ENCODE assay signal across 21 cellular contexts in genomic region chr2:65678779-65679394, GRCh38.
A peak's percentile ranks its signal among the peaks of the same experiment; 100 is the strongest.
DNase-seq lines count a peak whose midpoint lies in the region; ATAC-seq, FAIRE-seq and TF ChIP-seq lines count a peak whose summit lies in the region.
"Had no signal": no experiment of that assay in that cellular context is flagged by ENCODE, and none has a peak within 500 bp of the region (broad histone marks: within the 10 kb centered on the region; RNA-seq: fewer than 3 reads in every experiment).

No MANE protein-coding gene starts in this region.

- H2BK5ac ChIP-seq in H1 (ENCODE audit: low read depth, low read length), result no peak overlapping the region
- H2BK5ac ChIP-seq in trophoblast cell (ENCODE audit: low read depth, low read length, poor library complexity), result no peak overlapping the region

- H3K27ac ChIP-seq in H1 (ENCODE audit: low read depth, low read length), result no peak overlapping the region
- H3K27ac ChIP-seq in trophoblast cell (ENCODE audit: low read depth, low read length), result no peak overlapping the region
- H3K27ac ChIP-seq in right cardiac atrium (ENCODE audit: low read length), result no peak overlapping the region
- H3K27ac ChIP-seq: GM23248, SJCRH30 had no signal

- TF ChIP-seq POLR2A in H1 (IDR thresholded peaks at IDR 0.05; ENCODE audit: control extremely low read depth in 1 of 2, low read depth in 2 of 2, low read length in 2 of 2), result no peak

- H3K79me1 ChIP-seq in H1 (ENCODE audit: low read depth, low read length) (no peaks in the 10 kb centered on the region), trophoblast cell (ENCODE audit: low read length) (no peaks in the 10 kb centered on the region)

- H3K14ac ChIP-seq in H1 (ENCODE audit: insufficient read length), result no peak overlapping the region
- no peak overlapping the region for H3K14ac ChIP-seq in trophoblast cell (ENCODE audit: low read length)

- no peak overlapping the region for H3K23ac ChIP-seq in H1 (ENCODE audit: insufficient read length)
- H3K23ac ChIP-seq in trophoblast cell (ENCODE audit: low read length), result peak overlapping the region; percentile 77

- CTCF ChIA-PET in HEK293T (lab: Yijun Ruan, JAX), result interaction anchor here (0.6 kb wide), 1 partner anchor 12 kb away, joined by 3 read pairs; no protein-coding TSS in a partner anchor
- CTCF ChIA-PET in H1 (lab: Charles Lee; ENCODE audit: partially characterized antibody), result no interaction called here

- no peak for FAIRE-seq in H1 (lab: Jason Lieb, UNC)

- no peak for ATAC-seq in GM21526 (IDR thresholded peaks at IDR 0.05; ENCODE audit: low FRiP score, unreplicated experiment)
- ATAC-seq in right cardiac atrium, result no peak
- no peak for ATAC-seq in Right ventricle myocardium superior (ENCODE audit: poor library complexity)
- ATAC-seq: CD8-positive, alpha-beta T cell; Panc1 had no signal

- H3K18ac ChIP-seq in H1 (ENCODE audit: extremely low read depth, low read length) (no peak overlapping the region), trophoblast cell (ENCODE audit: low read length) (no peak overlapping the region)

- no peak overlapping the region for H4K5ac ChIP-seq in H1 (ENCODE audit: insufficient read length, low read depth, low read length)

- TF ChIP-seq RAD21 in H1 (IDR thresholded peaks at IDR 0.05 in 1 of 2, conservative IDR thresholded peaks at IDR 0.05 in 1 of 2; ENCODE audit: low read depth in 2 of 2, low read length in 2 of 2), result no peak

- intact Hi-C loops in right cardiac atrium (cut with DNase I), result no loop called here
- intact Hi-C loops in Right ventricle myocardium superior (cut with DNase I), result no loop called here

- 84% methylated on average over 5 of the region's 5 CpGs; no CpG with 5 or more reads in 1 of the 2 experiments for WGBS in H1 (ENCODE audit: extremely low coverage in 1 of 2, insufficient coverage in 1 of 2, insufficient read length in 1 of 2, insufficient replicate concordance in 2 of 2, low coverage in 1 of 2, low lambda C conversion rate in 2 of 2, missing lambda C conversion rate in 1 of 2), 2 experiments
- no CpG with 5 or more reads among the region's 5 CpGs for WGBS in trophoblast cell (ENCODE audit: extremely low coverage, insufficient coverage, insufficient read length)
- WGBS in right cardiac atrium, result 78% methylated on average over 5 of the region's 5 CpGs

- H3K79me2 ChIP-seq in H1 (ENCODE audit: control insufficient read depth in 1 of 2, insufficient read depth in 2 of 2, low read length in 2 of 2), result no peaks in the 10 kb centered on the region
- peaks cover 1% of the 10 kb centered on the region for H3K79me2 ChIP-seq in trophoblast cell (ENCODE audit: control insufficient read depth, insufficient read depth, low read length, poor library complexity)

- in situ Hi-C loops in SK-MEL-5 (cut with HindIII; ENCODE audit: low pct_unique_long_range_greater_than_20kb, low sequenced_read_pairs) (no loop called here), ACHN (cut with HindIII; ENCODE audit: low pct_ligation_motif_present, low pct_unique_long_range_greater_than_20kb, low sequenced_read_pairs) (no loop called here)

- H3K23me2 ChIP-seq in H1 (ENCODE audit: low read depth, low read length), result no peaks in the 10 kb centered on the region; the same call in 1 of the 2 replicates

- no peak overlapping the region for H2BK120ac ChIP-seq in H1 (replicated peaks; ENCODE audit: low read depth, low read length)
- H2BK120ac ChIP-seq in trophoblast cell (ENCODE audit: insufficient read depth, low read length, poor library complexity), result no peak overlapping the region

- no peak for TF ChIP-seq EP300 in H1 (IDR thresholded peaks at IDR 0.05; ENCODE audit: borderline replicate concordance in 1 of 2, low read depth in 2 of 2, low read length in 2 of 2)

- H3K4me2 ChIP-seq in H1 (ENCODE audit: insufficient read depth in 1 of 2, low read depth in 2 of 2, low read length in 2 of 2) (no peak overlapping the region), trophoblast cell (ENCODE audit: low read length) (no peak overlapping the region)

- 0 out of 2 replicates have a peak overlapping the region, but pooled peaks have one; percentile 23 for H2BK15ac ChIP-seq in H1 (ENCODE audit: low read length)

- peaks cover 0 to 2% of the 10 kb centered on the region in 2 experiments; a peak in 1 of 4 replicates for H3K9me3 ChIP-seq in H1 (ENCODE audit: insufficient read depth in 2 of 2, low read depth in 1 of 2, low read length in 1 of 2)
- peaks cover 2% of the 10 kb centered on the region for H3K9me3 ChIP-seq in trophoblast cell (ENCODE audit: insufficient read depth, low read depth, low read length)
- peaks cover 3% of the 10 kb centered on the region for H3K9me3 ChIP-seq in right cardiac atrium (ENCODE audit: control insufficient read depth, low read length)

- TF ChIP-seq CTCF in H1 (IDR thresholded peaks at IDR 0.05; ENCODE audit: control extremely low read depth in 1 of 3, insufficient read depth in 1 of 3, low read depth in 1 of 3, low read length in 3 of 3), result no peak

- no peaks in the 10 kb centered on the region for H3K4me1 ChIP-seq in H1 (replicated peaks in 1 of 4; ENCODE audit: control insufficient read depth in 3 of 4, insufficient read depth in 4 of 4, low read length in 3 of 4)
- no peaks in the 10 kb centered on the region for H3K4me1 ChIP-seq in trophoblast cell (ENCODE audit: control insufficient read depth in 1 of 2, insufficient read depth in 2 of 2, low read length in 2 of 2)
- no peaks in the 10 kb centered on the region for H3K4me1 ChIP-seq in right cardiac atrium (ENCODE audit: control insufficient read depth, insufficient read depth, low read length)
- H3K4me1 ChIP-seq: SJCRH30 had no signal

- DNase-seq in HEK293T (ENCODE audit: extremely low spot score) (no peak), SK-MEL-5 (ENCODE audit: low read depth, low spot score) (peak; percentile 10), H1 (ENCODE audit: low read depth in 1 of 2, low spot score in 2 of 2) (no peak), trophoblast cell (peak in 1 of 2 donors; percentile 11), right cardiac atrium (no peak), Right ventricle myocardium superior (no peak), ACHN (no peak)
- DNase-seq: C1 segment of cervical spinal cord; CD8-positive, alpha-beta T cell; GF-D8; GM23248; HCEC 1CT; Karpas-422; MG63; NCI-H1417; NCI-H1694 treated with DMSO at 0.1 percent for 48 hours; NCI-H2081 treated with DMSO at 0.1 percent for 48 hours; NCI-H69; SJCRH30 had no signal

- H3K36me3 ChIP-seq in H1 (ENCODE audit: control insufficient read depth in 2 of 4, insufficient read depth in 4 of 4, low read length in 3 of 4) (no peaks in the 10 kb centered on the region), trophoblast cell (ENCODE audit: control insufficient read depth in 1 of 2, insufficient read depth in 2 of 2, low read length in 2 of 2) (no peaks in the 10 kb centered on the region)
- H3K36me3 ChIP-seq: MG63, SJCRH30 had no signal

- no peaks in the 10 kb centered on the region for H4K20me1 ChIP-seq in H1 (replicated peaks in 1 of 2; ENCODE audit: control insufficient read depth in 1 of 2, insufficient read depth in 2 of 2, low read length in 2 of 2)

- H4K12ac ChIP-seq in trophoblast cell (ENCODE audit: low read depth, low read length), result no peak overlapping the region

- H2BK12ac ChIP-seq in H1 (ENCODE audit: low read depth, low read length), result no peak overlapping the region
- H2BK12ac ChIP-seq in trophoblast cell (ENCODE audit: low read length), result no peak overlapping the region

- H3K27me3 ChIP-seq in H1 (replicated peaks in 1 of 4; ENCODE audit: control insufficient read depth in 3 of 4, extremely low read depth in 1 of 4, insufficient read depth in 3 of 4, low read length in 3 of 4), result no peaks in the 10 kb centered on the region
- H3K27me3 ChIP-seq in trophoblast cell (ENCODE audit: insufficient read depth, low read length), result no peaks in the 10 kb centered on the region
- no peaks in the 10 kb centered on the region for H3K27me3 ChIP-seq in right cardiac atrium (ENCODE audit: control insufficient read depth, insufficient read depth)
- H3K27me3 ChIP-seq: MG63 had no signal

- H2BK20ac ChIP-seq in H1 (ENCODE audit: low read length), result no peak overlapping the region

- H3K56ac ChIP-seq in H1 (replicated peaks; ENCODE audit: insufficient read length, low read depth, low read length), result no peak overlapping the region

- POLR2A ChIA-PET in HEK293T (lab: Yijun Ruan, JAX), result no interaction called here
- POLR2A ChIA-PET in H1 (lab: Charles Lee; ENCODE audit: partially characterized antibody), result no interaction called here

- H4K8ac ChIP-seq in H1 (ENCODE audit: extremely low read depth, insufficient read depth, low read length) (no peak overlapping the region), trophoblast cell (ENCODE audit: low read depth, low read length) (no peak overlapping the region)

- H3K4me3 ChIP-seq in H1 (ENCODE audit: extremely low read depth in 1 of 4, insufficient read depth in 2 of 4, low read depth in 3 of 4, low read length in 4 of 4) (no peak overlapping the region), trophoblast cell (ENCODE audit: low read depth, low read length) (no peak overlapping the region), right cardiac atrium (ENCODE audit: low read length) (no peak overlapping the region)
- H3K4me3 ChIP-seq: GM23248, MG63, SJCRH30 had no signal

- peak overlapping the region; percentile 68; the same call in 1 of the 2 replicates for H2AFZ ChIP-seq in H1 (ENCODE audit: low read length)
- no peak overlapping the region for H2AFZ ChIP-seq in trophoblast cell (ENCODE audit: insufficient read depth, low read length, poor library complexity)
- H2AFZ ChIP-seq: GM23248 had no signal

- H4K91ac ChIP-seq in H1 (replicated peaks; ENCODE audit: insufficient read length, low read length) (no peak overlapping the region), trophoblast cell (ENCODE audit: low read depth, low read length) (no peak overlapping the region)

- H2AK5ac ChIP-seq in H1 (ENCODE audit: low read depth, low read length), result no peak overlapping the region
- no peak overlapping the region for H2AK5ac ChIP-seq in trophoblast cell (ENCODE audit: low read length)

- H3K9ac ChIP-seq in H1 (replicated peaks in 1 of 4; ENCODE audit: extremely low read depth in 1 of 4, low read depth in 3 of 4, low read length in 3 of 4) (no peak overlapping the region), trophoblast cell (ENCODE audit: low read length) (no peak overlapping the region)
- H3K9ac ChIP-seq: GM23248 had no signal

- H3K4ac ChIP-seq in H1 (replicated peaks; ENCODE audit: insufficient read length, low read depth, low read length), result peak overlapping the region; percentile 21
- no peak overlapping the region for H3K4ac ChIP-seq in trophoblast cell (ENCODE audit: low read depth, low read length)

TF ChIP-seq in HEK293T, 16 proteins besides CTCF, POLR2A, EP300 and RAD21 (continues in another document):
- TF ChIP-seq ELF4 (IDR thresholded peaks at IDR 0.05) (no peak), HDGF (IDR thresholded peaks at IDR 0.05; ENCODE audit: borderline replicate concordance) (no peak)

TF ChIP-seq in H1, 55 proteins besides CTCF, POLR2A, EP300 and RAD21:
- TF ChIP-seq SP2 (IDR thresholded peaks at IDR 0.05; ENCODE audit: low read length) (no peak), ASH2L (IDR thresholded peaks at IDR 0.05; ENCODE audit: low read length) (no peak), SAP30 (IDR thresholded peaks at IDR 0.05; ENCODE audit: insufficient read depth, insufficient replicate concordance, low read length) (no peak)
